In genomic region chr17:18625509-18626104, GRCh38 we compare ENCODE assay signal across 8 cellular contexts. TPM values are rescaled to one million over a fixed set of nuclear protein-coding genes. Genes with fewer than 3 reads are reported as not detected.
DNase-seq lines count a peak whose midpoint lies in the region; ATAC-seq and TF ChIP-seq lines count a peak whose summit lies in the region.
"Not testable (repeated sequence)": the region's sequence is repeated elsewhere in the genome, so short reads cannot be mapped to it uniquely, and the experiment has no call there.

No MANE protein-coding gene starts in this region.

- peak overlapping the region; percentile 59 for H3K4me2 ChIP-seq in DOHH2 (ENCODE audit: low read length)
- not testable (repeated sequence) for H3K4me2 ChIP-seq in H9 (ENCODE audit: insufficient read depth, insufficient read length, low read length)

- not testable (repeated sequence) for H2BK5ac ChIP-seq in H9 (ENCODE audit: insufficient read length, low read length)

- not testable (repeated sequence) for H3T11ph ChIP-seq in H9 (ENCODE audit: low read length)

- H3K27me3 Mint-ChIP-seq in H9 (ENCODE audit: low read depth); activated naive CD4-positive, alpha-beta T cell treated with anti-CD3 and anti-CD28 coated beads, Interleukin-2, amount 10 ng/mL, durations not matched to agents 7 days and 5 days; nephron progenitor cell (ENCODE audit: low read depth, poor library complexity): not testable (repeated sequence)

- no CpG with 5 or more reads among the region's 22 CpGs for WGBS in H9 (ENCODE audit: extremely low coverage, insufficient read length, low lambda C conversion rate)

- peak; percentile 81 for ATAC-seq in foreskin keratinocyte

- not testable (repeated sequence) for H2BK20ac ChIP-seq in H9 (ENCODE audit: low read depth, low read length, poor library complexity, severe bottlenecking)

- H2AFZ ChIP-seq in H9 (ENCODE audit: low read length), result not testable (repeated sequence)

- H3K4me1 Mint-ChIP-seq in H9, nephron progenitor cell: not testable (repeated sequence)
- peaks cover 16% of the 10 kb centered on the region for H3K4me1 Mint-ChIP-seq in activated naive CD4-positive, alpha-beta T cell treated with anti-CD3 and anti-CD28 coated beads, Interleukin-2, amount 10 ng/mL, durations not matched to agents 7 days and 5 days

- not testable (repeated sequence) for H3K4me1 ChIP-seq in DOHH2 (ENCODE audit: control insufficient read depth, low read length); H9 (ENCODE audit: insufficient read depth, low read length); foreskin keratinocyte

- not testable (repeated sequence) for H3K27ac ChIP-seq in DOHH2 (ENCODE audit: low read depth, low read length); H9 (ENCODE audit: insufficient read length, low read depth, low read length); foreskin keratinocyte

- not testable (repeated sequence) for H2BK15ac ChIP-seq in H9 (ENCODE audit: low read depth, low read length)

- H4K91ac ChIP-seq in H9 (ENCODE audit: insufficient read length, low read depth, low read length), result not testable (repeated sequence)

- H3K9me2 ChIP-seq in DOHH2 (replicated peaks; ENCODE audit: control insufficient read depth, low read length), result not testable (repeated sequence)

- not testable (repeated sequence) for H3F3A ChIP-seq in DOHH2 (ENCODE audit: control insufficient read depth, insufficient read depth)

- H3K79me2 ChIP-seq in DOHH2 (ENCODE audit: control insufficient read depth, low read length); H9 (ENCODE audit: insufficient read depth, low read length): not testable (repeated sequence)

- H3K23ac ChIP-seq in H9 (ENCODE audit: insufficient read length, low read depth, low read length), result not testable (repeated sequence)

- not testable (repeated sequence) for H2AK5ac ChIP-seq in H9 (ENCODE audit: insufficient read length, low read length)

- not testable (repeated sequence) for H3K4ac ChIP-seq in H9 (ENCODE audit: low read depth, low read length)

- H3K23me2 ChIP-seq in H9 (ENCODE audit: insufficient read length, low read depth, low read length, poor library complexity, severe bottlenecking), result not testable (repeated sequence)

- H3K79me1 ChIP-seq in H9 (ENCODE audit: insufficient read depth, low read depth, low read length, poor library complexity, severe bottlenecking), result not testable (repeated sequence)

- DNase-seq in H9 (peak; percentile 87), NB4 (ENCODE audit: low read depth) (peak; percentile 91), SW 1271 (lab: John Stamatoyannopoulos, UW) (peak; percentile 41 to 59), foreskin keratinocyte (peak; percentile 19 to 58), nephron progenitor cell (peak; percentile 78)
- DNase-seq in activated naive CD4-positive, alpha-beta T cell treated with anti-CD3 and anti-CD28 coated beads, Interleukin-2, amount 10 ng/mL, durations not matched to agents 7 days and 5 days, result peak; percentile 96
- DNase-seq in stimulated activated CD8-positive, alpha-beta memory T cell treated with anti-CD3 and anti-CD28 coated beads, Interleukin-7, amount 100 ng/mL, for 1 hour (ENCODE audit: low read depth in 2 of 2), result peak; percentile 81 to 92

- not testable (repeated sequence) for H3K36me3 ChIP-seq in DOHH2 (ENCODE audit: control insufficient read depth, low read length)

- CTCF ChIA-PET in activated naive CD4-positive, alpha-beta T cell treated with anti-CD3 and anti-CD28 coated beads, Interleukin-2, amount 10 ng/mL, durations not matched to agents 7 days and 5 days (lab: Charles Lee), result interaction anchor here (0.9 to 1.4 kb wide), 6 partner anchors 276 to 398 kb away, joined by 3 to 4 read pairs (median 4); no protein-coding TSS in a partner anchor

- H3K36me3 Mint-ChIP-seq in H9 (ENCODE audit: insufficient read depth in 1 of 3, low read depth in 3 of 3), result peaks cover 3 to 22% (median 4%) of the 10 kb centered on the region in 3 experiments; a peak in 6 of 7 replicates
- H3K36me3 Mint-ChIP-seq in activated naive CD4-positive, alpha-beta T cell treated with anti-CD3 and anti-CD28 coated beads, Interleukin-2, amount 10 ng/mL, durations not matched to agents 7 days and 5 days; nephron progenitor cell (ENCODE audit: low read depth): not testable (repeated sequence)

- H2BK120ac ChIP-seq in H9 (ENCODE audit: low read depth, low read length, poor library complexity, severe bottlenecking), result not testable (repeated sequence)

- not testable (repeated sequence) for H3K27ac Mint-ChIP-seq in H9, nephron progenitor cell
- peak overlapping the region; percentile 92 for H3K27ac Mint-ChIP-seq in activated naive CD4-positive, alpha-beta T cell treated with anti-CD3 and anti-CD28 coated beads, Interleukin-2, amount 10 ng/mL, durations not matched to agents 7 days and 5 days

- not testable (repeated sequence) for H3K56ac ChIP-seq in H9 (ENCODE audit: insufficient read length, low read depth, low read length)

- H3K18ac ChIP-seq in H9 (ENCODE audit: insufficient read length, low read depth, low read length), result not testable (repeated sequence)

- H3K4me3 ChIP-seq in DOHH2 (ENCODE audit: low read length), result peak overlapping the region; percentile 67
- H3K4me3 ChIP-seq in NB4 (ENCODE audit: low read depth, low read length), result peak overlapping the region; percentile 75

- H4K5ac ChIP-seq in H9 (ENCODE audit: insufficient read length, low read depth, low read length), result not testable (repeated sequence)

- H3K9me3 ChIP-seq in DOHH2 (ENCODE audit: control insufficient read depth, insufficient read depth, low read length); H9 (ENCODE audit: control insufficient read depth, low read depth, low read length): not testable (repeated sequence)

- H3K4me3 Mint-ChIP-seq in H9, nephron progenitor cell: not testable (repeated sequence)
- H3K4me3 Mint-ChIP-seq in activated naive CD4-positive, alpha-beta T cell treated with anti-CD3 and anti-CD28 coated beads, Interleukin-2, amount 10 ng/mL, durations not matched to agents 7 days and 5 days, result peak overlapping the region; percentile 85

- not testable (repeated sequence) for H3K27me3 ChIP-seq in DOHH2 (ENCODE audit: control insufficient read depth, low read length); H9 (ENCODE audit: insufficient read depth, low read length); foreskin keratinocyte

- not testable (repeated sequence) for TF ChIP-seq POLR2A in NB4 (IDR thresholded peaks at IDR 0.05; ENCODE audit: extremely low read depth, insufficient read length)

- not testable (repeated sequence) for H4K8ac ChIP-seq in H9 (replicated peaks; ENCODE audit: insufficient read length, low read depth, low read length)

- H4K20me1 ChIP-seq in DOHH2 (ENCODE audit: control insufficient read depth, insufficient read depth, low read depth, low read length); H9 (ENCODE audit: control insufficient read depth, insufficient read depth, insufficient read length): not testable (repeated sequence)

- not testable (repeated sequence) for H2BK12ac ChIP-seq in H9 (ENCODE audit: insufficient read length, low read depth, low read length)

- TF ChIP-seq CTCF in DOHH2 (IDR thresholded peaks at IDR 0.05; ENCODE audit: low read depth, low read length, poor library complexity, severe bottlenecking) (peak; percentile 91), H9 (conservative IDR thresholded peaks at IDR 0.05) (peak; percentile 100), NB4 (IDR thresholded peaks at IDR 0.05; ENCODE audit: low read depth, low read length) (peak; percentile 93), foreskin keratinocyte (conservative IDR thresholded peaks at IDR 0.05) (peak; percentile 100), nephron progenitor cell (IDR thresholded peaks at IDR 0.05) (peak; percentile 86)

- H3K14ac ChIP-seq in H9 (ENCODE audit: insufficient read depth, low read length), result not testable (repeated sequence)

- H3K9ac ChIP-seq in H9 (ENCODE audit: extremely low read depth, insufficient read length, low read length), result not testable (repeated sequence)

- peaks cover 20 to 22% of the 10 kb centered on the region in 2 experiments for H3K9me3 Mint-ChIP-seq in H9
- H3K9me3 Mint-ChIP-seq in activated naive CD4-positive, alpha-beta T cell treated with anti-CD3 and anti-CD28 coated beads, Interleukin-2, amount 10 ng/mL, durations not matched to agents 7 days and 5 days, result not testable (repeated sequence)
- H3K9me3 Mint-ChIP-seq in nephron progenitor cell, result peaks cover 19% of the 10 kb centered on the region

RNA-seq across cellular contexts. Expression of gene TBC1D28, which starts 18.6 kb away (rescaled TPM):
- 0.24 and 0.61 TPM in 2 replicates for total RNA-seq in H9 (2021)
- total RNA-seq in foreskin keratinocyte, result not detected in 2 replicates
- polyA plus RNA-seq in foreskin keratinocyte, result not detected in 2 replicates

RNA-seq across cellular contexts. Expression of gene FOXO3B, which starts 56.5 kb away (rescaled TPM):
- total RNA-seq in H9 (2021), result 18.6 and 18.7 TPM in 2 replicates
- total RNA-seq in foreskin keratinocyte, result 1.9 and 3.3 TPM in 2 replicates
- 0.19 and 0.54 TPM in 2 replicates for polyA plus RNA-seq in foreskin keratinocyte

Comparison
In these comparisons a context has a peak if more than half of its experiments do, and no peak if none do; other contexts are left out.
1. DNase-seq: peak in every context shown above with its lines; median percentile 96 in activated naive CD4-positive, alpha-beta T cell treated with anti-CD3 and anti-CD28 coated beads, Interleukin-2, amount 10 ng/mL, durations not matched to agents 7 days and 5 days; 91 in NB4; 87 in H9; 86 in stimulated activated CD8-positive, alpha-beta memory T cell treated with anti-CD3 and anti-CD28 coated beads, Interleukin-7, amount 100 ng/mL, for 1 hour; 78 in nephron progenitor cell; 50 in SW 1271; 38 in foreskin keratinocyte.